Comparison of ENCODE assay signal across 8 cellular contexts in genomic region chr15:41417812-41418211, GRCh38. TPM values are rescaled to one million over a fixed set of nuclear protein-coding genes. Genes with fewer than 3 reads are reported as not detected.
DNase-seq lines count a peak whose midpoint lies in the region; ATAC-seq lines count a peak whose summit lies in the region.

No MANE protein-coding gene starts in this region.

- no peaks in the 10 kb centered on the region for H3K9me3 ChIP-seq in thymus (ENCODE audit: control insufficient read depth)

- peaks cover 30% of the 10 kb centered on the region for H3K4me1 Mint-ChIP-seq in activated T-helper 17 cell treated with anti-CD3 and anti-CD28 coated beads, Interleukin-2, amount 50 U/mL, for 72 hours

- DNase-seq in ACHN (peak; percentile 10), iris pigment epithelial cell (ENCODE audit: low read depth) (peak; percentile 15), putamen (ENCODE audit: low spot score) (no peak)

- H3K27me3 Mint-ChIP-seq in activated T-helper 17 cell treated with anti-CD3 and anti-CD28 coated beads, Interleukin-2, amount 50 U/mL, for 72 hours: no peaks in the 10 kb centered on the region

- H3K36me3 ChIP-seq in thymus (ENCODE audit: control insufficient read depth, insufficient read depth): no peaks in the 10 kb centered on the region

- H3K4me3 ChIP-seq in thymus (ENCODE audit: low read length): peak overlapping the region; percentile 98

- WGBS in thymus: 18% methylated on average over 6 of the region's 6 CpGs

- H3K27ac ChIP-seq in thymus (ENCODE audit: low read depth): no peak overlapping the region

- H3K27me3 ChIP-seq in thymus (ENCODE audit: control insufficient read depth, insufficient read depth): no peaks in the 10 kb centered on the region

- H3K4me1 ChIP-seq in thymus (ENCODE audit: control insufficient read depth, insufficient read depth, low read length): peaks cover 9% of the 10 kb centered on the region

- in situ Hi-C loops in ACHN (cut with HindIII; ENCODE audit: low pct_ligation_motif_present, low pct_unique_long_range_greater_than_20kb, low sequenced_read_pairs): no loop called here

- peaks cover 14% of the 10 kb centered on the region for H3K36me3 Mint-ChIP-seq in activated T-helper 17 cell treated with anti-CD3 and anti-CD28 coated beads, Interleukin-2, amount 50 U/mL, for 72 hours (ENCODE audit: low read depth)

- H3K27ac Mint-ChIP-seq in activated T-helper 17 cell treated with anti-CD3 and anti-CD28 coated beads, Interleukin-2, amount 50 U/mL, for 72 hours: peak overlapping the region; percentile 94

- peak overlapping the region; percentile 92 for H3K4me3 Mint-ChIP-seq in activated T-helper 17 cell treated with anti-CD3 and anti-CD28 coated beads, Interleukin-2, amount 50 U/mL, for 72 hours

- no peaks in the 10 kb centered on the region for H3K9me3 Mint-ChIP-seq in activated T-helper 17 cell treated with anti-CD3 and anti-CD28 coated beads, Interleukin-2, amount 50 U/mL, for 72 hours

- peak; percentile 8 for ATAC-seq in GM21825 (IDR thresholded peaks at IDR 0.05; ENCODE audit: unreplicated experiment)
- no peak for ATAC-seq in activated T-helper 17 cell treated with anti-CD3 and anti-CD28 coated beads, Interleukin-2, amount 50 U/mL, for 72 hours (replicated peaks)
- ATAC-seq in HG03521 (IDR thresholded peaks at IDR 0.05; ENCODE audit: unreplicated experiment): no peak
- no peak for ATAC-seq in HG02870 (IDR thresholded peaks at IDR 0.05; ENCODE audit: unreplicated experiment)

RNA-seq across cellular contexts. Expression of gene RTF1, which starts 0.9 kb away (rescaled TPM):
- total RNA-seq in activated T-helper 17 cell treated with anti-CD3 and anti-CD28 coated beads, Interleukin-2, amount 50 U/mL, for 72 hours: 10 to 100 TPM; 23.6 to 38.2 TPM
- polyA plus RNA-seq in thymus: 19.0 TPM

RNA-seq across cellular contexts. Expression of gene NDUFAF1, which starts 15.5 kb away (rescaled TPM):
- 10 to 100 TPM; 13.1 to 21.2 TPM for total RNA-seq in activated T-helper 17 cell treated with anti-CD3 and anti-CD28 coated beads, Interleukin-2, amount 50 U/mL, for 72 hours
- 19.5 TPM for polyA plus RNA-seq in thymus
